7 cellular contexts compared by ENCODE assay signal in genomic region chr1:145445221-145445620, GRCh38. TPM values are rescaled to one million over a fixed set of nuclear protein-coding genes. Genes with fewer than 3 reads are reported as not detected.
DNase-seq lines count a peak whose midpoint lies in the region; ATAC-seq and TF ChIP-seq lines count a peak whose summit lies in the region.
"Not testable (repeated sequence)": the region's sequence is repeated elsewhere in the genome, so short reads cannot be mapped to it uniquely, and the experiment has no call there.

No MANE protein-coding gene starts in this region.

- not testable (repeated sequence) for H2AFZ ChIP-seq in DND-41 (ENCODE audit: low read depth, low read length); SK-N-SH (ENCODE audit: low read depth)

- not testable (repeated sequence) for H2BK5ac ChIP-seq in mesendoderm (ENCODE audit: low read length)

- not testable (repeated sequence) for H3F3A ChIP-seq in SK-N-SH (replicated peaks; ENCODE audit: insufficient read depth)

- H4K5ac ChIP-seq in mesendoderm (ENCODE audit: low read length), result not testable (repeated sequence)

- not testable (repeated sequence) for H3K4ac ChIP-seq in mesendoderm (ENCODE audit: low read depth, low read length)

- H3K79me2 ChIP-seq in DND-41 (ENCODE audit: insufficient read depth, low read length); SK-N-SH (ENCODE audit: insufficient read depth); mesendoderm (ENCODE audit: control insufficient read depth, insufficient read depth, low read length): not testable (repeated sequence)

- not testable (repeated sequence) for H4K20me1 ChIP-seq in DND-41 (ENCODE audit: insufficient read depth, low read length); SK-N-SH (ENCODE audit: insufficient read depth)

- not testable (repeated sequence) for H3K27ac ChIP-seq in DND-41 (ENCODE audit: low read length); HEK293 (ENCODE audit: extremely low read depth, low read depth, low read length); SK-N-SH (ENCODE audit: low read depth in 2 of 2, low read length in 1 of 2); endodermal cell (ENCODE audit: low read depth, low read length); mesendoderm (ENCODE audit: low read depth, low read length)

- H3K56ac ChIP-seq in mesendoderm (ENCODE audit: low read length), result not testable (repeated sequence)

- H3K4me3 Mint-ChIP-seq in activated naive CD8-positive, alpha-beta T cell treated with anti-CD3 and anti-CD28 coated beads, Interleukin-2, amount 50 U/mL, for 24 hours; endodermal cell; stimulated activated memory B cell treated with anti-CD40 and anti-IgM and Interleukin-4, amounts not matched to agents 10 μg/mL and 1 μg/mL and 100 μg/mL, for 72 hours: not testable (repeated sequence)

- CTCF ChIA-PET in HEK293 (lab: Yijun Ruan, JAX); SK-N-SH (lab: Yijun Ruan, JAX): not testable (repeated sequence)

- not testable (repeated sequence) for H3K4me3 ChIP-seq in DND-41 (ENCODE audit: low read depth in 1 of 2, low read length in 2 of 2); HEK293 (ENCODE audit: low read depth, low read length); SK-N-SH (ENCODE audit: low read depth in 2 of 2, low read length in 1 of 2); endodermal cell (ENCODE audit: low read length); mesendoderm (ENCODE audit: low read length)

- H2AK5ac ChIP-seq in mesendoderm (ENCODE audit: low read length), result not testable (repeated sequence)

- TF ChIP-seq EP300 in SK-N-SH (IDR thresholded peaks at IDR 0.05; ENCODE audit: borderline replicate concordance in 1 of 2, low read depth in 1 of 2, low read length in 1 of 2), result not testable (repeated sequence)

- POLR2A ChIA-PET in HEK293 (lab: Yijun Ruan, JAX); SK-N-SH (lab: Yijun Ruan, JAX): not testable (repeated sequence)

- not testable (repeated sequence) for H3K27ac Mint-ChIP-seq in activated naive CD8-positive, alpha-beta T cell treated with anti-CD3 and anti-CD28 coated beads, Interleukin-2, amount 50 U/mL, for 24 hours; endodermal cell; stimulated activated memory B cell treated with anti-CD40 and anti-IgM and Interleukin-4, amounts not matched to agents 10 μg/mL and 1 μg/mL and 100 μg/mL, for 72 hours

- H3K18ac ChIP-seq in mesendoderm (ENCODE audit: low read length), result not testable (repeated sequence)

- not testable (repeated sequence) for TF ChIP-seq RAD21 in SK-N-SH (IDR thresholded peaks at IDR 0.05; ENCODE audit: low read length)

- not testable (repeated sequence) for H3K9me2 ChIP-seq in SK-N-SH

- H3K4me1 ChIP-seq in DND-41 (ENCODE audit: insufficient read depth, low read length); HEK293 (ENCODE audit: control insufficient read depth, insufficient read depth, low read length); SK-N-SH (ENCODE audit: control insufficient read depth in 1 of 2, insufficient read depth in 2 of 2, low read depth in 1 of 2, low read length in 1 of 2); endodermal cell (ENCODE audit: control insufficient read depth, insufficient read depth, low read length); mesendoderm (ENCODE audit: control insufficient read depth, low read depth, low read length): not testable (repeated sequence)

- not testable (repeated sequence) for H3K27me3 ChIP-seq in DND-41 (ENCODE audit: insufficient read depth, low read length, poor library complexity); SK-N-SH (ENCODE audit: insufficient read depth); endodermal cell (ENCODE audit: control insufficient read depth, insufficient read depth, low read length, poor library complexity, severe bottlenecking); mesendoderm (ENCODE audit: insufficient read depth, low read length, poor library complexity)

- H3K4me1 Mint-ChIP-seq in activated naive CD8-positive, alpha-beta T cell treated with anti-CD3 and anti-CD28 coated beads, Interleukin-2, amount 50 U/mL, for 24 hours; endodermal cell; stimulated activated memory B cell treated with anti-CD40 and anti-IgM and Interleukin-4, amounts not matched to agents 10 μg/mL and 1 μg/mL and 100 μg/mL, for 72 hours: not testable (repeated sequence)

- not testable (repeated sequence) for H3K9me3 Mint-ChIP-seq in activated naive CD8-positive, alpha-beta T cell treated with anti-CD3 and anti-CD28 coated beads, Interleukin-2, amount 50 U/mL, for 24 hours; endodermal cell; stimulated activated memory B cell treated with anti-CD40 and anti-IgM and Interleukin-4, amounts not matched to agents 10 μg/mL and 1 μg/mL and 100 μg/mL, for 72 hours

- H2BK15ac ChIP-seq in mesendoderm (replicated peaks; ENCODE audit: low read depth), result not testable (repeated sequence)

- not testable (repeated sequence) for H3K9me3 ChIP-seq in DND-41 (ENCODE audit: insufficient read depth, low read length, severe bottlenecking); HEK293 (ENCODE audit: control insufficient read depth, insufficient read depth, low read depth, low read length); SK-N-SH; endodermal cell (ENCODE audit: control insufficient read depth, low read length)

- TF ChIP-seq CTCF in DND-41 (IDR thresholded peaks at IDR 0.05; ENCODE audit: borderline replicate concordance, extremely low read depth, low read length, poor library complexity, severe bottlenecking); HEK293 (tag by site-specific recombination; IDR thresholded peaks at IDR 0.05); SK-N-SH (IDR thresholded peaks at IDR 0.05); endodermal cell (conservative IDR thresholded peaks at IDR 0.05): not testable (repeated sequence)

- ATAC-seq in DND-41 (ENCODE audit: insufficient read depth, low read depth), result peak; percentile 65; the same call in 2 of the 3 replicates
- peak; percentile 22 for ATAC-seq in activated naive CD8-positive, alpha-beta T cell treated with anti-CD3 and anti-CD28 coated beads, Interleukin-2, amount 50 U/mL, for 24 hours
- ATAC-seq in stimulated activated memory B cell treated with anti-CD40 and anti-IgM and Interleukin-4, amounts not matched to agents 10 μg/mL and 1 μg/mL and 100 μg/mL, for 72 hours, result peak; percentile 44

- not testable (repeated sequence) for H3K36me3 ChIP-seq in DND-41 (ENCODE audit: insufficient read depth, low read length); HEK293 (ENCODE audit: control insufficient read depth in 2 of 2, insufficient read depth in 1 of 2, low read length in 2 of 2); SK-N-SH (replicated peaks in 1 of 2; ENCODE audit: control insufficient read depth in 1 of 2, insufficient read depth in 2 of 2, low read length in 1 of 2); endodermal cell (ENCODE audit: control insufficient read depth, insufficient read depth, low read length); mesendoderm (ENCODE audit: control insufficient read depth, insufficient read depth, low read length)

- H3K79me1 ChIP-seq in mesendoderm (ENCODE audit: low read length), result not testable (repeated sequence)

- not testable (repeated sequence) for H3K9ac ChIP-seq in DND-41 (ENCODE audit: low read depth, low read length); SK-N-SH; endodermal cell (ENCODE audit: extremely low read depth, low read length, poor library complexity, severe bottlenecking); mesendoderm (ENCODE audit: low read length)

- WGBS in SK-N-SH (ENCODE audit: low lambda C conversion rate), result 83% methylated on average over 6 of the region's 11 CpGs
- 40% methylated on average over 9 of the region's 11 CpGs; no CpG with 5 or more reads in 1 of the 2 experiments for WGBS in endodermal cell (ENCODE audit: insufficient coverage in 1 of 2, insufficient read length in 1 of 2), 2 experiments
- no CpG with 5 or more reads among the region's 11 CpGs for WGBS in mesendoderm (ENCODE audit: extremely low coverage, insufficient coverage, low lambda C conversion rate)

- H3K36me3 Mint-ChIP-seq in activated naive CD8-positive, alpha-beta T cell treated with anti-CD3 and anti-CD28 coated beads, Interleukin-2, amount 50 U/mL, for 24 hours (ENCODE audit: low read depth); endodermal cell (ENCODE audit: low read depth); stimulated activated memory B cell treated with anti-CD40 and anti-IgM and Interleukin-4, amounts not matched to agents 10 μg/mL and 1 μg/mL and 100 μg/mL, for 72 hours: not testable (repeated sequence)

- not testable (repeated sequence) for DNase-seq in DND-41; SK-N-SH; activated naive CD8-positive, alpha-beta T cell treated with anti-CD3 and anti-CD28 coated beads, Interleukin-2, amount 50 U/mL, for 24 hours
- DNase-seq in endodermal cell, result peak; percentile 72
- DNase-seq in mesendoderm, result peak; percentile 5

- not testable (repeated sequence) for H2BK120ac ChIP-seq in mesendoderm (ENCODE audit: low read depth, low read length)

- not testable (repeated sequence) for H3K27me3 Mint-ChIP-seq in activated naive CD8-positive, alpha-beta T cell treated with anti-CD3 and anti-CD28 coated beads, Interleukin-2, amount 50 U/mL, for 24 hours; endodermal cell (ENCODE audit: insufficient read depth); stimulated activated memory B cell treated with anti-CD40 and anti-IgM and Interleukin-4, amounts not matched to agents 10 μg/mL and 1 μg/mL and 100 μg/mL, for 72 hours

- not testable (repeated sequence) for H3K4me2 ChIP-seq in DND-41 (ENCODE audit: insufficient read depth, low read length); SK-N-SH; mesendoderm (ENCODE audit: low read length)

- H3K23ac ChIP-seq in mesendoderm (ENCODE audit: low read length), result not testable (repeated sequence)

- H4K8ac ChIP-seq in mesendoderm (ENCODE audit: low read depth, low read length), result not testable (repeated sequence)

RNA-seq across cellular contexts. Expression of gene NBPF20, which starts 19.8 kb away (rescaled TPM):
- 2.0 and 2.2 TPM in 2 replicates for polyA plus RNA-seq in SK-N-SH (2012; rRNA removed)
- 1.6 and 2.1 TPM in 2 replicates for polyA plus RNA-seq in SK-N-SH (2012; cell fraction: cytosol; rRNA removed)
- 3.2 and 6.5 TPM in 2 replicates for polyA plus RNA-seq in SK-N-SH (2012; cell fraction: nucleus; rRNA removed)
- total RNA-seq in endodermal cell, result 1 to 10 TPM; 5.2 to 6.9 TPM
- 0.93 TPM for polyA plus RNA-seq in endodermal cell (2013, experiment 1 of 2)
- 1.8 TPM for polyA plus RNA-seq in endodermal cell (2013, experiment 2 of 2)
- polyA plus RNA-seq in mesendoderm (2013, experiment 1 of 2), result 0.18 TPM
- 0.21 TPM for polyA plus RNA-seq in mesendoderm (2013, experiment 2 of 2)
